ENCODE assay signal across 11 cellular contexts in genomic region chr3:123618076-123618703, GRCh38. TPM values are rescaled to one million over a fixed set of nuclear protein-coding genes. Genes with fewer than 3 reads are reported as not detected.
DNase-seq lines count a peak whose midpoint lies in the region; ATAC-seq, FAIRE-seq and TF ChIP-seq lines count a peak whose summit lies in the region.
"Had no signal": no experiment of that assay in that cellular context is flagged by ENCODE, and none has a peak within 500 bp of the region (broad histone marks: within the 10 kb centered on the region; RNA-seq: fewer than 3 reads in every experiment).

No MANE protein-coding gene starts in this region.

- 50% methylated on average over 6 of the region's 7 CpGs for WGBS in esophagus muscularis mucosa
- WGBS in smooth muscle cell (ENCODE audit: low lambda C conversion rate) = 84% methylated on average over 7 of the region's 7 CpGs
- WGBS in HepG2 (ENCODE audit: low lambda C conversion rate) = 95% methylated on average over 7 of the region's 7 CpGs

- POLR2A ChIA-PET in PC-9 (lab: Charles Lee; ENCODE audit: unreplicated experiment) = no interaction called here
- POLR2A ChIA-PET in HepG2 (lab: Yijun Ruan, JAX) = interaction anchor here (0.7 to 2.3 kb wide), 3 partner anchors 12 to 32 kb away, joined by 3 to 13 read pairs (median 3); no protein-coding TSS in a partner anchor

- H3K79me2 ChIP-seq in PC-9 (ENCODE audit: low read depth) (no peaks in the 10 kb centered on the region), smooth muscle cell (ENCODE audit: low read depth) (no peaks in the 10 kb centered on the region), HepG2 (ENCODE audit: insufficient read depth, low read length) (no peaks in the 10 kb centered on the region)

- peak overlapping the region; percentile 89 for H3K27ac ChIP-seq in PC-9
- H3K27ac ChIP-seq in esophagus muscularis mucosa (replicated peaks in 1 of 4) = peak overlapping the region; percentile 92 to 97 (median 94)
- no peak overlapping the region for H3K27ac ChIP-seq in smooth muscle cell (ENCODE audit: low read depth)
- H3K27ac ChIP-seq in HepG2 (ENCODE audit: extremely low read length, insufficient read depth, low read length) = no peak overlapping the region

- H4K20me1 ChIP-seq in PC-9 (ENCODE audit: insufficient read depth) = no peaks in the 10 kb centered on the region
- H4K20me1 ChIP-seq in smooth muscle cell (ENCODE audit: low read depth) = no peaks in the 10 kb centered on the region
- H4K20me1 ChIP-seq in HepG2 (ENCODE audit: insufficient read depth, low read length) = no peaks in the 10 kb centered on the region

- TF ChIP-seq POLR2A in esophagus muscularis mucosa (IDR thresholded peaks at IDR 0.05; ENCODE audit: low read depth) = no peak
- no peak for TF ChIP-seq POLR2A in HepG2 (IDR thresholded peaks at IDR 0.05; ENCODE audit: insufficient read depth in 1 of 2, low read depth in 2 of 2, low read length in 2 of 2)

- H3K4me1 ChIP-seq in PC-9 (replicated peaks; ENCODE audit: insufficient read depth) = peaks cover 46% of the 10 kb centered on the region
- peaks cover 4 to 84% (median 77%) of the 10 kb centered on the region in 4 donors for H3K4me1 ChIP-seq in esophagus muscularis mucosa
- peaks cover 3% of the 10 kb centered on the region for H3K4me1 ChIP-seq in smooth muscle cell (ENCODE audit: low read depth)
- peaks cover 37% of the 10 kb centered on the region for H3K4me1 ChIP-seq in HepG2 (ENCODE audit: insufficient read depth, low read length)

- TF ChIP-seq EP300 in esophagus muscularis mucosa (IDR thresholded peaks at IDR 0.05) (no peak), HepG2 (IDR thresholded peaks at IDR 0.05; ENCODE audit: low read depth in 2 of 2, low read length in 2 of 2) (no peak), HepG2 (CRISPR knock-in tag; IDR thresholded peaks at IDR 0.05; ENCODE audit: borderline replicate concordance) (no peak)

- peaks cover 22% of the 10 kb centered on the region; the same call in 1 of the 2 replicates for H3F3A ChIP-seq in PC-9 (ENCODE audit: insufficient read depth, low read depth)
- H3F3A ChIP-seq in smooth muscle cell (ENCODE audit: low read depth) = peaks cover 5% of the 10 kb centered on the region

- H3K4me2 ChIP-seq in PC-9 (peak overlapping the region; percentile 64), smooth muscle cell (peak overlapping the region; percentile 6), HepG2 (ENCODE audit: low read depth, low read length) (no peak overlapping the region)

- BruUV-seq in PC-9 (replicated peaks; lab: Mats Ljungman, UMichigan) = no TSS peak
- BruUV-seq in HepG2 (replicated peaks; lab: Mats Ljungman, UMichigan) = no TSS peak

- intact Hi-C loops in PC-9 (cut with micrococcal nuclease; ENCODE audit: unreplicated experiment) (no loop called here), esophagus muscularis mucosa (cut with DNase I) (no loop called here), HepG2 (cut with micrococcal nuclease; ENCODE audit: unreplicated experiment) (no loop called here)

- CTCF ChIA-PET in PC-9 (lab: Charles Lee) = interaction anchor here (0.6 kb wide), 2 partner anchors 34 to 47 kb away, joined by 3 to 5 read pairs; no protein-coding TSS in a partner anchor
- CTCF ChIA-PET in HepG2 (lab: Yijun Ruan, JAX; ENCODE audit: low intra/inter-chr PET ratio, low total read pairs) = no interaction called here

- no peak overlapping the region for H3K4me3 ChIP-seq in PC-9
- H3K4me3 ChIP-seq in esophagus muscularis mucosa = peak overlapping the region; percentile 59 to 68 (median 62)
- H3K4me3 ChIP-seq in smooth muscle cell = no peak overlapping the region
- no peak overlapping the region for H3K4me3 ChIP-seq in HepG2 (replicated peaks in 1 of 3; ENCODE audit: insufficient read depth in 1 of 3, low read depth in 2 of 3, low read length in 3 of 3)
- H3K4me3 ChIP-seq: mucosa of descending colon had no signal

- H3K9me2 ChIP-seq in PC-9 (ENCODE audit: insufficient read depth) = 0 out of 2 replicates have a peak, but pooled peaks cover 3% of the 10 kb centered on the region

- no peak for FAIRE-seq in HepG2 (lab: Jason Lieb, UNC)

- in situ Hi-C loops in HepG2 (cut with HindIII; ENCODE audit: extremely low pct_ligation_motif_present, low pct_unique_long_range_greater_than_20kb) = no loop called here

- peak; percentile 64 for DNase-seq in GF-D8 (lab: John Stamatoyannopoulos, UW)
- peak in 1 of 2 experiments; percentile 48 for DNase-seq in PC-9
- no peak for DNase-seq in esophagus muscularis mucosa (ENCODE audit: extremely low spot score)
- DNase-seq in smooth muscle cell (lab: John Stamatoyannopoulos, UW; ENCODE audit: unreplicated experiment) = no peak
- DNase-seq in HepG2 (ENCODE audit: low spot score) = no peak
- DNase-seq in dermis blood vessel endothelial cell = no peak
- no peak for DNase-seq in iPS-NIHi11 (ENCODE audit: low spot score)
- DNase-seq: NCI-H526 had no signal

- no peak overlapping the region for H3K9ac ChIP-seq in smooth muscle cell (ENCODE audit: low read depth)
- H3K9ac ChIP-seq in HepG2 (ENCODE audit: insufficient read depth, low read depth, low read length) = no peak overlapping the region

- no peak for TF ChIP-seq RAD21 in HepG2 (CRISPR knock-in tag; IDR thresholded peaks at IDR 0.05)

- H3K9me3 ChIP-seq in PC-9 (ENCODE audit: insufficient read depth, low read depth) (no peaks in the 10 kb centered on the region), esophagus muscularis mucosa (no peaks in the 10 kb centered on the region), smooth muscle cell (replicated peaks; ENCODE audit: low read depth) (no peaks in the 10 kb centered on the region), HepG2 (ENCODE audit: low read length) (no peaks in the 10 kb centered on the region)
- H3K9me3 ChIP-seq: mucosa of descending colon had no signal

- H2AFZ ChIP-seq in PC-9 = no peak overlapping the region
- H2AFZ ChIP-seq in smooth muscle cell (ENCODE audit: low read depth) = no peak overlapping the region
- no peak overlapping the region for H2AFZ ChIP-seq in HepG2 (ENCODE audit: low read length)

- no peak for ATAC-seq in GM19328 (IDR thresholded peaks at IDR 0.05; ENCODE audit: unreplicated experiment)
- no peak for ATAC-seq in HepG2
- ATAC-seq: stimulated activated effector memory CD8-positive, alpha-beta T cell treated with anti-CD3 and anti-CD28 coated beads, Interleukin-12 subunit alpha, Interleukin-12 subunit beta, amount 100 ng/mL, for 72 hours had no signal

- no peak for TF ChIP-seq CTCF in PC-9 (conservative IDR thresholded peaks at IDR 0.05)
- TF ChIP-seq CTCF in esophagus muscularis mucosa (IDR thresholded peaks at IDR 0.05) = no peak
- TF ChIP-seq CTCF in smooth muscle cell (IDR thresholded peaks at IDR 0.05; ENCODE audit: borderline replicate concordance, insufficient read depth, poor library complexity, severe bottlenecking) = no peak
- no peak for TF ChIP-seq CTCF in HepG2 (CRISPR knock-in tag; IDR thresholded peaks at IDR 0.05)

- H3K36me3 ChIP-seq in PC-9 (ENCODE audit: low read depth) (no peaks in the 10 kb centered on the region), esophagus muscularis mucosa (peaks cover 0 to 60% (median 26%) of the 10 kb centered on the region in 4 donors), smooth muscle cell (ENCODE audit: low read depth) (no peaks in the 10 kb centered on the region), HepG2 (replicated peaks in 1 of 2; ENCODE audit: control insufficient read depth in 1 of 2, insufficient read depth in 2 of 2, low read length in 2 of 2) (peaks cover 6 to 17% of the 10 kb centered on the region in 2 experiments; a peak in 4 of 5 replicates)

- H3K27me3 ChIP-seq in PC-9 (ENCODE audit: insufficient read depth, low read depth) = no peaks in the 10 kb centered on the region
- no peaks in the 10 kb centered on the region for H3K27me3 ChIP-seq in esophagus muscularis mucosa
- H3K27me3 ChIP-seq in smooth muscle cell (ENCODE audit: low read depth) = no peaks in the 10 kb centered on the region
- no peaks in the 10 kb centered on the region for H3K27me3 ChIP-seq in HepG2 (ENCODE audit: control insufficient read depth in 1 of 2, insufficient read depth in 2 of 2, low read length in 2 of 2)

TF ChIP-seq in HepG2, 621 proteins besides CTCF, POLR2A, EP300 and RAD21 (continues in another document):
- TF ChIP-seq, protein P1, sequence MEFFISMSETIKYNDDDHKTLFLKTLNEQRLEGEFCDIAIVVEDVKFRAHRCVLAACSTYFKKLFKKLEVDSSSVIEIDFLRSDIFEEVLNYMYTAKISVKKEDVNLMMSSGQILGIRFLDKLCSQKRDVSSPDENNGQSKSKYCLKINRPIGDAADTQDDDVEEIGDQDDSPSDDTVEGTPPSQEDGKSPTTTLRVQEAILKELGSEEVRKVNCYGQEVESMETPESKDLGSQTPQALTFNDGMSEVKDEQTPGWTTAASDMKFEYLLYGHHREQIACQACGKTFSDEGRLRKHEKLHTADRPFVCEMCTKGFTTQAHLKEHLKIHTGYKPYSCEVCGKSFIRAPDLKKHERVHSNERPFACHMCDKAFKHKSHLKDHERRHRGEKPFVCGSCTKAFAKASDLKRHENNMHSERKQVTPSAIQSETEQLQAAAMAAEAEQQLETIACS (CRISPR knock-in tag; IDR thresholded peaks at IDR 0.05) = no peak

RNA-seq across cellular contexts. Expression of gene HACD2, which starts 33.3 kb away (rescaled TPM):
- 38.4 and 53.3 TPM in 2 replicates for total RNA-seq in PC-9 (2021)
- total RNA-seq in esophagus muscularis mucosa = 10 to 100 TPM; 20.5 to 30.3 (median 25.3) TPM
- total RNA-seq in smooth muscle cell = 25.7 and 28.3 TPM in 2 replicates
- 9.5 and 12.3 TPM in 2 replicates for polyA plus RNA-seq in smooth muscle cell
- 36.0 and 47.0 TPM in 2 replicates for total RNA-seq in HepG2 (2016; rRNA removed; fragmentation: Illumina TruSeq; extraction: Trizol)
- 4.5 and 4.6 TPM in 2 replicates for total RNA-seq in HepG2 (2016; cell fraction: cytosol; rRNA removed; fragmentation: Illumina TruSeq; extraction: Trizol; ENCODE audit: low read depth)
- 37.8 and 46.8 TPM in 2 replicates for total RNA-seq in HepG2 (2016; cell fraction: insoluble cytoplasmic fraction; rRNA removed; fragmentation: Illumina TruSeq; extraction: Trizol)
- 18.0 and 20.6 TPM in 2 replicates for total RNA-seq in HepG2 (2016; cell fraction: membrane; rRNA removed; fragmentation: Illumina TruSeq; extraction: Trizol)
- total RNA-seq in HepG2 (2016; cell fraction: nucleus; rRNA removed; fragmentation: Illumina TruSeq; extraction: Trizol) = 59.2 and 72.7 TPM in 2 replicates
- polyA plus RNA-seq in HepG2 (2011; rRNA removed) = 40.3 and 50.4 TPM in 2 replicates
- polyA plus RNA-seq in HepG2 (2011; cell fraction: cytosol; rRNA removed) = 21.2 and 36.3 TPM in 2 replicates
- polyA plus RNA-seq in HepG2 (2011; cell fraction: nucleus; rRNA removed) = 10.3 and 13.9 TPM in 2 replicates
- polyA plus RNA-seq in HepG2 (2012) = 27.7 and 29.5 TPM in 2 replicates
- polyA plus RNA-seq in HepG2 (2016; cell fraction: cytosol; fragmentation: Illumina TruSeq; extraction: Trizol; ENCODE audit: low read depth) = 2.4 and 2.8 TPM in 2 replicates
- 37.0 and 37.7 TPM in 2 replicates for polyA plus RNA-seq in HepG2 (2016; cell fraction: insoluble cytoplasmic fraction; fragmentation: Illumina TruSeq; extraction: Trizol; ENCODE audit: low read depth)
- polyA plus RNA-seq in HepG2 (2016; cell fraction: membrane; fragmentation: Illumina TruSeq; extraction: Trizol; ENCODE audit: low read depth) = 8.1 and 8.5 TPM in 2 replicates
- polyA plus RNA-seq in HepG2 (2016; cell fraction: nucleus; fragmentation: Illumina TruSeq; extraction: Trizol; ENCODE audit: insufficient read depth, low read depth) = 89.7 and 91.1 TPM in 2 replicates
- polyA minus RNA-seq in HepG2 (2011; rRNA and poly(A)+ RNA removed; ENCODE audit: low replicate concordance) = 77.4 and 153 TPM in 2 replicates
- polyA minus RNA-seq in HepG2 (2011; cell fraction: cytosol; rRNA and poly(A)+ RNA removed) = 34.3 and 34.9 TPM in 2 replicates
- polyA minus RNA-seq in HepG2 (2011; cell fraction: nucleus; rRNA and poly(A)+ RNA removed) = 29.0 and 33.9 TPM in 2 replicates
- total RNA-seq in dermis blood vessel endothelial cell = 24.8 and 39.4 TPM in 2 replicates

Comparison
In these comparisons a context has a peak if more than half of its experiments do, and no peak if none do; other contexts are left out.
1. H3K27ac ChIP-seq: peak in PC-9 (single experiment) and esophagus muscularis mucosa (4 of 4); none in smooth muscle cell (single experiment) and HepG2 (single experiment).
2. H3K4me3 ChIP-seq: peak in esophagus muscularis mucosa (4 of 4); none in PC-9 (single experiment), smooth muscle cell (single experiment) and HepG2 (0 of 3).